32 cellular contexts compared by ENCODE assay signal in genomic region chr1:62054188-62054587, GRCh38.
"Had no signal": no experiment of that assay in that cellular context is flagged by ENCODE, and none has a peak within 500 bp of the region (broad histone marks: within the 10 kb centered on the region; RNA-seq: fewer than 3 reads in every experiment).

No MANE protein-coding gene starts in this region.

- H3K27ac ChIP-seq: adrenal gland, body of pancreas, colonic mucosa, epithelial cell of prostate, esophagus squamous epithelium, WERI-Rb-1 had no signal

- DNase-seq: activated B cell treated with CpG ODN at 0.5 μM for 24 hours; activated CD4-positive, alpha-beta memory T cell treated with anti-CD3 and anti-CD28 coated beads for 36 hours; activated CD4-positive, alpha-beta T cell treated with anti-CD3 and anti-CD28 coated beads, Interleukin-2, amount 10 ng/mL, durations not matched to agents 24 days and 14 days; activated CD8-positive, alpha-beta memory T cell treated with anti-CD3 and anti-CD28 coated beads, Interleukin-2, amount 10 ng/mL, durations not matched to agents 7 days and 5 days; activated CD8-positive, alpha-beta memory T cell treated with anti-CD3 and anti-CD28 coated beads, Interleukin-2, amount 50 U/mL, for 4 hours; activated CD8-positive, alpha-beta T cell treated with anti-CD3 and anti-CD28 coated beads, Interleukin-2, amount 10 ng/mL, durations not matched to agents 7 days and 5 days; activated effector memory CD4-positive, alpha-beta T cell treated with anti-CD3 and anti-CD28 coated beads, Interleukin-2, amount 50 U/mL, for 16 hours; activated naive CD4-positive, alpha-beta T cell treated with anti-CD3 and anti-CD28 coated beads for 36 hours; activated naive CD8-positive, alpha-beta T cell treated with anti-CD3 and anti-CD28 coated beads for 36 hours; activated naive CD8-positive, alpha-beta T cell treated with anti-CD3 and anti-CD28 coated beads, Interleukin-2, amount 50 U/mL, for 24 hours; activated T-cell treated with anti-CD3 and anti-CD28 coated beads, Interleukin-2, amount 50 U/mL, for 1 hour; activated T-cell treated with anti-CD3 and anti-CD28 coated beads, Interleukin-2, amount 50 U/mL, for 48 hours; adrenal gland; amygdala; aorta; body of pancreas; central memory CD4-positive, alpha-beta T cell; cerebellar nuclear complex; colonic mucosa; effector CD8-positive, alpha-beta T cell; esophagus squamous epithelium; foreskin melanocyte; T-helper 1 cell; T-helper 17 cell; T1000; WERI-Rb-1 had no signal

- ATAC-seq: activated CD4-positive, CD25-positive, alpha-beta regulatory T cell treated with anti-CD3 and anti-CD28 coated beads, Interleukin-2, amount 50 U/mL, for 24 hours; activated CD8-positive, alpha-beta memory T cell treated with anti-CD3 and anti-CD28 coated beads, Interleukin-2, amount 10 ng/mL, durations not matched to agents 7 days and 5 days; activated CD8-positive, alpha-beta T cell treated with anti-CD3 and anti-CD28 coated beads, Interleukin-2, amount 10 ng/mL, durations not matched to agents 7 days and 5 days; activated naive CD8-positive, alpha-beta T cell treated with anti-CD3 and anti-CD28 coated beads, Interleukin-2, amount 50 U/mL, for 24 hours; body of pancreas; T-helper 17 cell had no signal

- H3K36me3 Mint-ChIP-seq: activated CD8-positive, alpha-beta memory T cell treated with anti-CD3 and anti-CD28 coated beads, Interleukin-2, amount 10 ng/mL, durations not matched to agents 7 days and 5 days had no signal

- H3K9me3 Mint-ChIP-seq: activated B cell treated with CpG ODN at 0.5 μM for 24 hours; activated CD4-positive, alpha-beta memory T cell treated with anti-CD3 and anti-CD28 coated beads for 36 hours; activated CD4-positive, alpha-beta T cell treated with anti-CD3 and anti-CD28 coated beads, Interleukin-2, amount 10 ng/mL, durations not matched to agents 24 days and 14 days; activated naive CD4-positive, alpha-beta T cell treated with anti-CD3 and anti-CD28 coated beads for 36 hours; activated naive CD4-positive, alpha-beta T cell treated with anti-CD3 and anti-CD28 coated beads, Interleukin-2, amount 50 U/mL, for 24 hours; activated naive CD8-positive, alpha-beta T cell treated with anti-CD3 and anti-CD28 coated beads for 36 hours; activated naive CD8-positive, alpha-beta T cell treated with anti-CD3 and anti-CD28 coated beads, Interleukin-2, amount 50 U/mL, for 24 hours; activated T-helper 1 cell treated with anti-CD3 and anti-CD28 coated beads, Interleukin-12 subunit alpha, Interleukin-12 subunit beta, Interleukin-2, Interleukin-4 antibody, amounts not matched to agents 30 ng/mL and 10 ng/mL and 1 ng/mL, durations not matched to agents 14 hours and 24 hours and 36 hours; activated T-helper 2 cell treated with anti-CD3 and anti-CD28 coated beads, Interferon-gamma antibody, Interleukin-2, Interleukin-4, amounts not matched to agents 10 μg/mL and 5 μg/mL and 100 μg/mL, durations not matched to agents 14 hours and 24 hours and 36 hours; T-helper 2 cell treated with Interferon-gamma antibody and Interleukin-4, amounts not matched to agents 5 μg/mL and 100 μg/mL, for 36 hours had no signal

- H3K36me3 ChIP-seq: adrenal gland, colonic mucosa, WERI-Rb-1 had no signal

- H3K27me3 ChIP-seq: adrenal gland, body of pancreas, colonic mucosa, esophagus squamous epithelium had no signal

- H3K4me1 ChIP-seq: adrenal gland, body of pancreas, colonic mucosa, esophagus squamous epithelium had no signal

- H3K4me1 Mint-ChIP-seq: activated B cell treated with CpG ODN at 0.5 μM for 24 hours; activated CD8-positive, alpha-beta memory T cell treated with anti-CD3 and anti-CD28 coated beads, Interleukin-2, amount 10 ng/mL, durations not matched to agents 7 days and 5 days; activated naive CD4-positive, alpha-beta T cell treated with anti-CD3 and anti-CD28 coated beads, Interleukin-2, amount 50 U/mL, for 24 hours; activated naive CD8-positive, alpha-beta T cell treated with anti-CD3 and anti-CD28 coated beads for 36 hours; activated naive CD8-positive, alpha-beta T cell treated with anti-CD3 and anti-CD28 coated beads, Interleukin-2, amount 50 U/mL, for 24 hours; T-helper 17 cell had no signal

- H3K9me3 ChIP-seq: adrenal gland, body of pancreas, colonic mucosa, esophagus squamous epithelium had no signal

- H3K27ac Mint-ChIP-seq: activated B cell treated with CpG ODN at 0.5 μM for 24 hours; activated CD4-positive, alpha-beta memory T cell treated with anti-CD3 and anti-CD28 coated beads for 36 hours; activated CD4-positive, alpha-beta T cell treated with anti-CD3 and anti-CD28 coated beads, Interleukin-2, amount 10 ng/mL, durations not matched to agents 24 days and 14 days; activated CD8-positive, alpha-beta memory T cell treated with anti-CD3 and anti-CD28 coated beads, Interleukin-2, amount 10 ng/mL, durations not matched to agents 7 days and 5 days; activated CD8-positive, alpha-beta T cell treated with anti-CD3 and anti-CD28 coated beads, Interleukin-2, amount 10 ng/mL, durations not matched to agents 7 days and 5 days; activated naive CD4-positive, alpha-beta T cell treated with anti-CD3 and anti-CD28 coated beads for 36 hours; activated naive CD4-positive, alpha-beta T cell treated with anti-CD3 and anti-CD28 coated beads, Interleukin-2, amount 50 U/mL, for 24 hours; activated naive CD8-positive, alpha-beta T cell treated with anti-CD3 and anti-CD28 coated beads for 36 hours; activated naive CD8-positive, alpha-beta T cell treated with anti-CD3 and anti-CD28 coated beads, Interleukin-2, amount 50 U/mL, for 24 hours; activated T-helper 1 cell treated with anti-CD3 and anti-CD28 coated beads, Interleukin-12 subunit alpha, Interleukin-12 subunit beta, Interleukin-2, Interleukin-4 antibody, amounts not matched to agents 30 ng/mL and 10 ng/mL and 1 ng/mL, durations not matched to agents 14 hours and 24 hours and 36 hours; activated T-helper 2 cell treated with anti-CD3 and anti-CD28 coated beads, Interferon-gamma antibody, Interleukin-2, Interleukin-4, amounts not matched to agents 10 μg/mL and 5 μg/mL and 100 μg/mL, durations not matched to agents 14 hours and 24 hours and 36 hours; T-helper 17 cell; T-helper 2 cell treated with Interferon-gamma antibody and Interleukin-4, amounts not matched to agents 5 μg/mL and 100 μg/mL, for 36 hours had no signal

- H3K4me3 Mint-ChIP-seq: activated B cell treated with CpG ODN at 0.5 μM for 24 hours; activated CD4-positive, alpha-beta memory T cell treated with anti-CD3 and anti-CD28 coated beads for 36 hours; activated CD4-positive, alpha-beta T cell treated with anti-CD3 and anti-CD28 coated beads, Interleukin-2, amount 10 ng/mL, durations not matched to agents 24 days and 14 days; activated CD8-positive, alpha-beta memory T cell treated with anti-CD3 and anti-CD28 coated beads, Interleukin-2, amount 10 ng/mL, durations not matched to agents 7 days and 5 days; activated CD8-positive, alpha-beta T cell treated with anti-CD3 and anti-CD28 coated beads, Interleukin-2, amount 10 ng/mL, durations not matched to agents 7 days and 5 days; activated naive CD4-positive, alpha-beta T cell treated with anti-CD3 and anti-CD28 coated beads for 36 hours; activated naive CD4-positive, alpha-beta T cell treated with anti-CD3 and anti-CD28 coated beads, Interleukin-2, amount 50 U/mL, for 24 hours; activated naive CD8-positive, alpha-beta T cell treated with anti-CD3 and anti-CD28 coated beads for 36 hours; activated naive CD8-positive, alpha-beta T cell treated with anti-CD3 and anti-CD28 coated beads, Interleukin-2, amount 50 U/mL, for 24 hours; activated T-helper 1 cell treated with anti-CD3 and anti-CD28 coated beads, Interleukin-12 subunit alpha, Interleukin-12 subunit beta, Interleukin-2, Interleukin-4 antibody, amounts not matched to agents 30 ng/mL and 10 ng/mL and 1 ng/mL, durations not matched to agents 14 hours and 24 hours and 36 hours; T-helper 17 cell; T-helper 2 cell treated with Interferon-gamma antibody and Interleukin-4, amounts not matched to agents 5 μg/mL and 100 μg/mL, for 36 hours had no signal

- H3K4me3 ChIP-seq: adrenal gland, body of pancreas, colonic mucosa, esophagus squamous epithelium had no signal

- H3K27me3 Mint-ChIP-seq: activated B cell treated with CpG ODN at 0.5 μM for 24 hours; activated CD4-positive, alpha-beta memory T cell treated with anti-CD3 and anti-CD28 coated beads for 36 hours; activated CD4-positive, alpha-beta T cell treated with anti-CD3 and anti-CD28 coated beads, Interleukin-2, amount 10 ng/mL, durations not matched to agents 24 days and 14 days; activated CD8-positive, alpha-beta memory T cell treated with anti-CD3 and anti-CD28 coated beads, Interleukin-2, amount 10 ng/mL, durations not matched to agents 7 days and 5 days; activated naive CD4-positive, alpha-beta T cell treated with anti-CD3 and anti-CD28 coated beads, Interleukin-2, amount 50 U/mL, for 24 hours; activated naive CD8-positive, alpha-beta T cell treated with anti-CD3 and anti-CD28 coated beads for 36 hours; activated naive CD8-positive, alpha-beta T cell treated with anti-CD3 and anti-CD28 coated beads, Interleukin-2, amount 50 U/mL, for 24 hours; T-helper 17 cell had no signal
